In the genomic region with DNA sequence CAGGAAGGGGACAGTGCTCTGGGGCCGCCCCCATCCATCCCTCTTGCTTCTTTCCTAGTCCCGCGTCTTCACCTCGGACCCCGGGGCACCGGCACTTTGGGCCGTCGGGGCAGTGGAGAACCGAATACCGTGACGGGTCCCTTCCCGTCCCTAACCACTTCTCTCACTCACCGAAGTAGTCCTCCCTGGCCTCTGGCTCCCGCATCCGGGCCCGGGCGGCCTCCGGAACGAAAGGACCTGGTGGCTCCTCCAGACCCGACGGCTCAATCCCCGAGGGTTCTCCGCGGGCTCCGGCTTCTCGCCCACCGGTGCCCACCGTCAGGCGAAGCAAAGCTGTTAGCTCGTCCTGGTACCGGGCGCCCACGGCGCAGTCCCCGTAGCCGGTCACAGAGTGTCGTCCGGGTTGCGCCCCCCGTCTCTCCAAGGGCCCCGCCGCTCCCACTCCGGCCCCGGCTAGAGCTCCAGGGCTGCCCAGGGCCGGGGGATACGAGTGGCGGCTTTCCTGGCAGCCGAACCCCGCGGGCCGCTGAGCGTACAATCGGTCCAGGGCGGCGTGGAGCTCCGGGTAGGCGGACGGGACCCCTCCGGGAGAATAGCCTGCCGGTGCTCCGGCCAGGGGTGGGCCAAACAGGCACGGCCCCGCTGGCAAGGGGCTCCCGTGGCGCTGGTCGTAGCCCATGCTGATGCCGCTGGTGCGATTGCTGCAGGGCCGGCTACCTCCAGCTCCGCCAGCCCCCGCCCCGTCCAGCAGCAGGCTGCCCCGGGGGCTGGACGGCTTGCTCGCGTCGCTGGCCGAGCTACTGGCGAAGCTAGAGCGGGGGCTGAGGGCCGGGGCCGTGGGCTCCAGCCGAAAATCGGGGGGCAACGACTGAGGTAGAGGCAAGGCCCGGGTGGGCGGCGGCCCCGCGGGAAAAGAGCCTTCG, we compare ENCODE assay signal across 8 cellular contexts. TPM values are rescaled to one million over a fixed set of nuclear protein-coding genes. Genes with fewer than 3 reads are reported as not detected.
DNase-seq lines count a peak whose midpoint lies in the region; ATAC-seq and TF ChIP-seq lines count a peak whose summit lies in the region.

No MANE protein-coding gene starts in this region.

- TF ChIP-seq EP300 in Ishikawa (IDR thresholded peaks at IDR 0.05; ENCODE audit: borderline replicate concordance) (no peak), suprapubic skin (IDR thresholded peaks at IDR 0.05) (no peak)

- H3K9me3 ChIP-seq in left lung (no peaks in the 10 kb centered on the region), suprapubic skin (no peaks in the 10 kb centered on the region)

- TF ChIP-seq CTCF in brain microvascular endothelial cell (IDR thresholded peaks at IDR 0.05; ENCODE audit: low read depth, low read length, missing control alignments) (no peak), left lung (IDR thresholded peaks at IDR 0.05) (no peak), suprapubic skin (IDR thresholded peaks at IDR 0.05) (no peak)

- H3K27ac ChIP-seq in brain microvascular endothelial cell (peak overlapping the region; percentile 6), left lung (peak overlapping the region; percentile 71 to 72), suprapubic skin (peak overlapping the region; percentile 86)

- H3K4me3 ChIP-seq in brain microvascular endothelial cell (ENCODE audit: low read depth, low read length), result peak overlapping the region; percentile 83
- peak overlapping the region; percentile 69 to 82 for H3K4me3 ChIP-seq in left lung
- peak overlapping the region; percentile 77 for H3K4me3 ChIP-seq in suprapubic skin

- in situ Hi-C loops in brain microvascular endothelial cell (cut with HindIII; ENCODE audit: low pct_ligation_motif_present, low sequenced_read_pairs), result loop anchor here (10.0 kb wide), 1 partner anchor 63 kb away; a partner anchor contains a TSS

- ATAC-seq in left lung (peak; percentile 13), HG03354 (IDR thresholded peaks at IDR 0.05; ENCODE audit: poor library complexity, severe bottlenecking, unreplicated experiment) (no peak), HG03457 (IDR thresholded peaks at IDR 0.05; ENCODE audit: unreplicated experiment) (no peak)

- TF ChIP-seq POLR2A in suprapubic skin (IDR thresholded peaks at IDR 0.05), result no peak

- H3K36me3 ChIP-seq in brain microvascular endothelial cell (replicated peaks), result no peaks in the 10 kb centered on the region
- H3K36me3 ChIP-seq in left lung, result no peaks in the 10 kb centered on the region
- H3K36me3 ChIP-seq in suprapubic skin, result no peaks in the 10 kb centered on the region

- H3K4me1 ChIP-seq in left lung, result peaks cover 32 to 55% of the 10 kb centered on the region in 2 donors
- peaks cover 59% of the 10 kb centered on the region for H3K4me1 ChIP-seq in suprapubic skin

- H3K27me3 ChIP-seq in brain microvascular endothelial cell (replicated peaks) (no peaks in the 10 kb centered on the region), left lung (peaks cover 7 to 43% of the 10 kb centered on the region in 2 donors), suprapubic skin (no peaks in the 10 kb centered on the region)

- TF ChIP-seq RAD21 in Ishikawa (IDR thresholded peaks at IDR 0.05; ENCODE audit: low read depth), result no peak

- intact Hi-C loops in left lung (cut with DNase I), result loop anchor here in 1 of 2 donors (10.0 kb wide), 1 partner anchor 73 kb away; a partner anchor contains a TSS

- WGBS in suprapubic skin, result 2% methylated on average over 23 of the region's 91 CpGs

- DNase-seq in AG08396 (ENCODE audit: low spot score) (peak; percentile 51), brain microvascular endothelial cell (no peak), left lung (peak in 1 of 2 donors; percentile 85), suprapubic skin (ENCODE audit: low spot score in 2 of 2) (peak in 1 of 2 donors; percentile 70), epidermal melanocyte (ENCODE audit: insufficient read length, low spot score) (no peak)

TF ChIP-seq in Ishikawa, 13 proteins besides CTCF, POLR2A, EP300 and RAD21:
- TF ChIP-seq CREB1 (IDR thresholded peaks at IDR 0.05; ENCODE audit: low read depth), result no peak
- TF ChIP-seq TCF12 (IDR thresholded peaks at IDR 0.05; ENCODE audit: low read depth), result peak; percentile 32; the same call in 1 of the 2 replicates
- 0 out of 2 replicates have a peak, but pooled peaks have one; percentile 7 for TF ChIP-seq NFIC (IDR thresholded peaks at IDR 0.05)
- peak; percentile 65; the same call in 1 of the 2 replicates for TF ChIP-seq ZBTB7A (IDR thresholded peaks at IDR 0.05; ENCODE audit: low read depth)
- peak; percentile 61; the same call in 1 of the 2 replicates for TF ChIP-seq TAF1 (IDR thresholded peaks at IDR 0.05; ENCODE audit: low read depth)
- TF ChIP-seq FOXM1 (IDR thresholded peaks at IDR 0.05; ENCODE audit: borderline replicate concordance, low read depth), result no peak

RNA-seq across cellular contexts. Expression of a gene that starts 1.0 kb away (rescaled TPM):
- 10 to 100 TPM; 37.9 to 39.5 TPM for total RNA-seq in left lung
- total RNA-seq in suprapubic skin, result 100 to 1,000 TPM in 1 of 4 donors, 10 to 100 TPM in 3; 66.0 to 120 (median 79.2) TPM

RNA-seq across cellular contexts. Expression of a gene that starts 24.5 kb away (rescaled TPM):
- total RNA-seq in left lung (10 to 100 TPM; 47.6 to 51.4 TPM), suprapubic skin (100 to 1,000 TPM in 2 of 4 donors, 10 to 100 TPM in 2; 43.1 to 119 (median 96.3) TPM)

RNA-seq across cellular contexts. Expression of a gene that starts 28.6 kb away (rescaled TPM):
- total RNA-seq in left lung, result 1 to 10 TPM; 8.3 TPM
- total RNA-seq in suprapubic skin, result 10 to 100 TPM; 19.1 to 32.9 (median 24.3) TPM

RNA-seq across cellular contexts. Expression of a gene that starts 52.2 kb away (rescaled TPM):
- total RNA-seq in left lung, result 10 to 100 TPM; 48.7 to 73.3 TPM
- 10 to 100 TPM; 44.0 to 58.4 (median 50.3) TPM for total RNA-seq in suprapubic skin

RNA-seq across cellular contexts. Expression of a gene that starts 53.3 kb away (rescaled TPM):
- total RNA-seq in left lung (100 to 1,000 TPM; 114 to 140 TPM), suprapubic skin (100 to 1,000 TPM in 3 of 4 donors, 10 to 100 TPM in 1; 59.7 to 167 (median 135) TPM)

Comparison
In these comparisons a context has a peak if more than half of its experiments do, and no peak if none do; other contexts are left out.
1. H3K27ac ChIP-seq: peak in every context shown above with its lines; median percentile 86 in suprapubic skin; 72 in left lung; 6 in brain microvascular endothelial cell.